ENCODE assay signal across 17 cellular contexts in genomic region chr4:185380320-185380719, GRCh38. TPM values are rescaled to one million over a fixed set of nuclear protein-coding genes. Genes with fewer than 3 reads are reported as not detected.
DNase-seq lines count a peak whose midpoint lies in the region; ATAC-seq and TF ChIP-seq lines count a peak whose summit lies in the region.
"Had no signal": no experiment of that assay in that cellular context is flagged by ENCODE, and none has a peak within 500 bp of the region (broad histone marks: within the 10 kb centered on the region; RNA-seq: fewer than 3 reads in every experiment).

No MANE protein-coding gene starts in this region.

- DNase-seq in HFFc6 (no peak), KBM-7 (peak; percentile 37), body of pancreas (no peak), right lobe of liver (peak in 1 of 3 donors; percentile 73)
- DNase-seq in activated T-cell treated with anti-CD3 and anti-CD28 coated beads, Interleukin-2, amount 50 U/mL, for 1 hour, result no peak
- DNase-seq: BE2C; CD4-positive, alpha-beta memory T cell; DMS79; GOT3; H9; IMR-90 had no signal

- H3K4me3 ChIP-seq in body of pancreas (no peak overlapping the region), right lobe of liver (no peak overlapping the region)
- H3K4me3 ChIP-seq: A549 had no signal

- H3K27ac ChIP-seq in body of pancreas (peak overlapping the region in 3 of 4 donors; percentile 57 to 77 (median 69)), right lobe of liver (peak overlapping the region; percentile 20 to 81 (median 80))
- H3K27ac ChIP-seq: A549, C4-2B, HL-60 had no signal

- no peaks in the 10 kb centered on the region for H3K27me3 ChIP-seq in body of pancreas
- no peaks in the 10 kb centered on the region for H3K27me3 ChIP-seq in right lobe of liver
- H3K27me3 ChIP-seq: BE2C had no signal

- H3K27me3 Mint-ChIP-seq in HFFc6 (ENCODE audit: insufficient read depth), result no peaks in the 10 kb centered on the region
- H3K27me3 Mint-ChIP-seq: CD4-positive, alpha-beta memory T cell had no signal

- H3K4me1 ChIP-seq in body of pancreas, result peaks cover 57% of the 10 kb centered on the region
- peaks cover 0 to 19% (median 0%) of the 10 kb centered on the region in 4 donors for H3K4me1 ChIP-seq in right lobe of liver
- H3K4me1 ChIP-seq: A549, BE2C had no signal

- in situ Hi-C loops in KBM-7 (cut with MboI; ENCODE audit: low pct_unique_long_range_greater_than_20kb, low sequenced_read_pairs), result no loop called here

- peaks cover 24% of the 10 kb centered on the region for H3K36me3 Mint-ChIP-seq in HFFc6 (ENCODE audit: low read depth)

- H3K4me1 Mint-ChIP-seq in HFFc6 (ENCODE audit: low read depth), result peaks cover 45% of the 10 kb centered on the region

- H3K27ac Mint-ChIP-seq in HFFc6, result peak overlapping the region; percentile 25; the same call in 1 of the 2 replicates

- no peak for TF ChIP-seq POLR2A in body of pancreas (IDR thresholded peaks at IDR 0.05)
- no peak for TF ChIP-seq POLR2A in right lobe of liver (IDR thresholded peaks at IDR 0.05)

- no peak for ATAC-seq in body of pancreas
- ATAC-seq in right lobe of liver, result peak; percentile 95 to 99 (median 96)
- no peak for ATAC-seq in HG02588 (IDR thresholded peaks at IDR 0.05; ENCODE audit: unreplicated experiment)
- ATAC-seq in GM21390 (IDR thresholded peaks at IDR 0.05; ENCODE audit: unreplicated experiment), result no peak
- ATAC-seq: A549 had no signal

- WGBS in body of pancreas, 2 donors, result 84 to 89% methylated on average over 1 of the region's 1 CpG
- 78% methylated on average over 1 of the region's 1 CpG for WGBS in right lobe of liver (ENCODE audit: insufficient coverage, low coverage, low lambda C conversion rate, missing lambda C conversion rate)

- H3K9me3 Mint-ChIP-seq in HFFc6, result peaks cover 5% of the 10 kb centered on the region

- no peak overlapping the region for H3K4me3 Mint-ChIP-seq in HFFc6
- H3K4me3 Mint-ChIP-seq: CD4-positive, alpha-beta memory T cell; H9 had no signal

- intact Hi-C loops in body of pancreas (cut with DNase I) (no loop called here), right lobe of liver (cut with DNase I) (no loop called here)

- TF ChIP-seq CTCF in HFFc6 (IDR thresholded peaks at IDR 0.05), result no peak
- no peak for TF ChIP-seq CTCF in body of pancreas (IDR thresholded peaks at IDR 0.05)
- no peak for TF ChIP-seq CTCF in right lobe of liver (IDR thresholded peaks at IDR 0.05)

- no peaks in the 10 kb centered on the region for H3K36me3 ChIP-seq in body of pancreas (replicated peaks in 1 of 2; ENCODE audit: insufficient read depth in 1 of 2, low read depth in 2 of 2)
- no peaks in the 10 kb centered on the region for H3K36me3 ChIP-seq in right lobe of liver
- H3K36me3 ChIP-seq: BE2C had no signal

- H3K9me3 ChIP-seq in body of pancreas, result no peaks in the 10 kb centered on the region
- H3K9me3 ChIP-seq in right lobe of liver, result no peaks in the 10 kb centered on the region
- H3K9me3 ChIP-seq: A549, BE2C had no signal

RNA-seq across cellular contexts. Expression of gene LRP2BP, which starts 15.4 kb away (rescaled TPM):
- total RNA-seq in HFFc6 (2021; fragmentation: NEBNext Ultra II Directional; extraction: Animal tissue kit (Norgen Biotek cat#: 25700)), result under 1 TPM; 0.13 to 0.47 (median 0.24) TPM
- total RNA-seq in body of pancreas, result 1 to 10 TPM; 2.0 to 2.1 TPM
- under 1 TPM; 0.19 to 0.37 (median 0.27) TPM for total RNA-seq in right lobe of liver
- total RNA-seq: G401 had no signal

RNA-seq across cellular contexts. Expression of gene ANKRD37, which starts 16.3 kb away (rescaled TPM):
- total RNA-seq in HFFc6 (2021; fragmentation: NEBNext Ultra II Directional; extraction: Animal tissue kit (Norgen Biotek cat#: 25700)), result 10 to 100 TPM in 1 of 6 experiments, 1 to 10 TPM in 5; 3.1 to 11.4 (median 4.1) TPM
- total RNA-seq in body of pancreas (10 to 100 TPM; 10.1 to 22.4 TPM), right lobe of liver (10 to 100 TPM in 2 of 6 experiments, 1 to 10 TPM in 4; 3.9 to 19.0 (median 6.0) TPM)

RNA-seq across cellular contexts. Expression of gene UFSP2, which starts 45.4 kb away (rescaled TPM):
- 10 to 100 TPM; 23.1 to 35.6 (median 32.5) TPM for total RNA-seq in HFFc6 (2021; fragmentation: NEBNext Ultra II Directional; extraction: Animal tissue kit (Norgen Biotek cat#: 25700))
- 10 to 100 TPM; 14.8 to 18.5 TPM for total RNA-seq in body of pancreas
- 10 to 100 TPM; 12.8 to 17.6 (median 14.0) TPM for total RNA-seq in right lobe of liver

Comparison
In these comparisons a context has a peak if more than half of its experiments do, and no peak if none do; other contexts are left out.
1. ATAC-seq: peak in right lobe of liver (4 of 4); none in body of pancreas (single experiment), HG02588 (single experiment) and GM21390 (single experiment).